In the genomic region with DNA sequence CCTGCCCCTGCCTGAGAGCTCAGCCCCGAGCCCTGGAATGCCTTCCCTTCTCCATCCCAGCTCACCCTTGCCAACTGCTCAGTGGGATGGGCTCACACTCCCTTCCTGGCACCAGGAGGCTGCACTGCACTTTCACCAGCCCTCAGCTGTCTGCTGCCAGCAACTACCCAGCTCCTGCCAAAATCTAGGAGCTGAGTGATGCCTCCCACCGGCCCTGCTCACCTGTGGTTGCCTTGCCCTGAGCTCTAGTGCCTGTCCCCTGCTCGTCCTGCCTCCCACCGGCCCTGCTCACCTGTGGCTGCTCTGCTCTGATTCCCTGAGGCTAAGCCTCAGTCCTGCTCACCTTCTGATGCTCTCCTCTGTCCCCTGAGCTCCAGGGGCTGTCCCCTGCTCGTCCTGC, we compare ENCODE assay signal across 20 cellular contexts.
DNase-seq lines count a peak whose midpoint lies in the region; ATAC-seq and TF ChIP-seq lines count a peak whose summit lies in the region.
"Had no signal": no experiment of that assay in that cellular context is flagged by ENCODE, and none has a peak within 500 bp of the region (broad histone marks: within the 10 kb centered on the region; RNA-seq: fewer than 3 reads in every experiment).

No MANE protein-coding gene starts in this region.

- H3K36me3 ChIP-seq in MG63 (no peaks in the 10 kb centered on the region), spleen (no peaks in the 10 kb centered on the region)
- H3K36me3 ChIP-seq: BLaER1, cardiac muscle cell, ovary had no signal

- 57 to 62% (median 60%) methylated on average over 4 to 5 of the region's 5 CpGs for WGBS in spleen, 5 donors

- intact Hi-C loops in spleen (cut with DNase I; ENCODE audit: low total_unique reads), result no loop called here

- no peak overlapping the region for H3K27ac Mint-ChIP-seq in activated CD8-positive, alpha-beta memory T cell treated with anti-CD3 and anti-CD28 coated beads, Interleukin-2, amount 10 ng/mL, durations not matched to agents 7 days and 5 days

- H3K4me3 Mint-ChIP-seq in activated CD8-positive, alpha-beta memory T cell treated with anti-CD3 and anti-CD28 coated beads, Interleukin-2, amount 10 ng/mL, durations not matched to agents 7 days and 5 days, result no peak overlapping the region

- TF ChIP-seq POLR2A in spleen (IDR thresholded peaks at IDR 0.05), result no peak

- no peak overlapping the region for H3K4me3 ChIP-seq in MG63
- H3K4me3 ChIP-seq in spleen, result peak overlapping the region in 6 of 8 donors; percentile 10 to 69 (median 35)
- H3K4me3 ChIP-seq: BLaER1, cardiac muscle cell, ovary had no signal

- CTCF ChIA-PET in activated CD8-positive, alpha-beta memory T cell treated with anti-CD3 and anti-CD28 coated beads, Interleukin-2, amount 10 ng/mL, durations not matched to agents 7 days and 5 days (lab: Charles Lee), result no interaction called here

- no peak for TF ChIP-seq CTCF in spleen (IDR thresholded peaks at IDR 0.05 in 8 of 11, conservative IDR thresholded peaks at IDR 0.05 in 3 of 11)

- H3K9me3 Mint-ChIP-seq in activated CD8-positive, alpha-beta memory T cell treated with anti-CD3 and anti-CD28 coated beads, Interleukin-2, amount 10 ng/mL, durations not matched to agents 7 days and 5 days (ENCODE audit: low read depth), result peaks cover 2% of the 10 kb centered on the region

- H3K27ac ChIP-seq in spleen, result peak overlapping the region in 3 of 8 donors; percentile 52 to 78 (median 69)
- H3K27ac ChIP-seq: BLaER1, cardiac muscle cell, KMS-11, ovary had no signal

- no peaks in the 10 kb centered on the region for H3K4me1 Mint-ChIP-seq in activated CD8-positive, alpha-beta memory T cell treated with anti-CD3 and anti-CD28 coated beads, Interleukin-2, amount 10 ng/mL, durations not matched to agents 7 days and 5 days

- no peaks in the 10 kb centered on the region for H3K36me3 Mint-ChIP-seq in activated CD8-positive, alpha-beta memory T cell treated with anti-CD3 and anti-CD28 coated beads, Interleukin-2, amount 10 ng/mL, durations not matched to agents 7 days and 5 days

- no peaks in the 10 kb centered on the region for H3K9me3 ChIP-seq in MG63
- H3K9me3 ChIP-seq in spleen, result peaks cover 0 to 5% (median 0%) of the 10 kb centered on the region in 8 donors
- H3K9me3 ChIP-seq: BLaER1, ovary had no signal

- DNase-seq in activated CD8-positive, alpha-beta memory T cell treated with anti-CD3 and anti-CD28 coated beads, Interleukin-2, amount 10 ng/mL, durations not matched to agents 7 days and 5 days, result no peak
- no peak for DNase-seq in activated CD8-positive, alpha-beta memory T cell treated with anti-CD3 and anti-CD28 coated beads, Interleukin-2, amount 50 U/mL, for 48 hours
- DNase-seq in MG63, result peak; percentile 10
- DNase-seq in spleen, result peak; percentile 73
- DNase-seq in GF-D8 (lab: John Stamatoyannopoulos, UW), result no peak
- DNase-seq: activated CD4-positive, alpha-beta T cell treated with anti-CD3 and anti-CD28 coated beads for 4 hours; activated gamma-delta T cell; amniotic stem cell; effector memory CD4-positive, alpha-beta T cell; NCI-H1048; NCI-H2081; NCI-H510A; ovary; stimulated activated CD4-positive, alpha-beta T cell treated with anti-CD3 and anti-CD28 coated beads, Interleukin-1b, Interleukin-23, amount 100 ng/mL, for 48 hours had no signal

- no peaks in the 10 kb centered on the region for H3K27me3 Mint-ChIP-seq in activated CD8-positive, alpha-beta memory T cell treated with anti-CD3 and anti-CD28 coated beads, Interleukin-2, amount 10 ng/mL, durations not matched to agents 7 days and 5 days

- no peaks in the 10 kb centered on the region for H3K27me3 ChIP-seq in MG63
- H3K27me3 ChIP-seq in spleen (replicated peaks in 1 of 7), result peaks cover 0 to 4% (median 0%) of the 10 kb centered on the region in 7 donors
- H3K27me3 ChIP-seq: BLaER1, cardiac muscle cell, ovary had no signal

- peaks cover 0 to 22% (median 0%) of the 10 kb centered on the region in 6 donors for H3K4me1 ChIP-seq in spleen

- ATAC-seq in activated CD8-positive, alpha-beta memory T cell treated with anti-CD3 and anti-CD28 coated beads, Interleukin-2, amount 10 ng/mL, durations not matched to agents 7 days and 5 days, result peak; percentile 37
- ATAC-seq in esophagus mucosa (peak; percentile 39), HG03571 (IDR thresholded peaks at IDR 0.05; ENCODE audit: unreplicated experiment) (no peak), HG03175 (IDR thresholded peaks at IDR 0.05; ENCODE audit: unreplicated experiment) (no peak)

Comparison
In these comparisons a context has a peak if more than half of its experiments do, and no peak if none do; other contexts are left out.
1. ATAC-seq: peak in activated CD8-positive, alpha-beta memory T cell treated with anti-CD3 and anti-CD28 coated beads, Interleukin-2, amount 10 ng/mL, durations not matched to agents 7 days and 5 days (single experiment) and esophagus mucosa (single experiment); none in HG03571 (single experiment) and HG03175 (single experiment).
2. DNase-seq: peak in MG63 (single experiment) and spleen (single experiment); none in activated CD8-positive, alpha-beta memory T cell treated with anti-CD3 and anti-CD28 coated beads, Interleukin-2, amount 10 ng/mL, durations not matched to agents 7 days and 5 days (single experiment), activated CD8-positive, alpha-beta memory T cell treated with anti-CD3 and anti-CD28 coated beads, Interleukin-2, amount 50 U/mL, for 48 hours (single experiment) and GF-D8 (single experiment).